Comparison of ENCODE assay signal across 8 cellular contexts in genomic region chr9:108724122-108724521, GRCh38.
"Had no signal": no experiment of that assay in that cellular context is flagged by ENCODE, and none has a peak within 500 bp of the region (broad histone marks: within the 10 kb centered on the region; RNA-seq: fewer than 3 reads in every experiment).

No MANE protein-coding gene starts in this region.

- H3K4me3 ChIP-seq: GM23248, K562 had no signal

- FAIRE-seq: H54, K562 had no signal

- DNase-seq: GOT3, H9, HCEC 1CT, IMR-90, KG1 had no signal

- ATAC-seq: K562 had no signal
